Comparison of ENCODE assay signal across 9 cellular contexts in genomic region chr2:64854773-64855237, GRCh38.
A peak's percentile ranks its signal among the peaks of the same experiment; 100 is the strongest.
DNase-seq lines count a peak whose midpoint lies in the region; TF ChIP-seq lines count a peak whose summit lies in the region.
"Had no signal": no experiment of that assay in that cellular context is flagged by ENCODE, and none has a peak within 500 bp of the region (broad histone marks: within the 10 kb centered on the region; RNA-seq: fewer than 3 reads in every experiment).

No MANE protein-coding gene starts in this region.

- H3K36me3 Mint-ChIP-seq in CD4-positive, alpha-beta memory T cell = no peaks in the 10 kb centered on the region
- H3K36me3 Mint-ChIP-seq: type B pancreatic cell had no signal

- peaks cover 4 to 8% of the 10 kb centered on the region in 2 donors for H3K27me3 Mint-ChIP-seq in CD4-positive, alpha-beta memory T cell

- POLR2A ChIA-PET in HEK293 (lab: Yijun Ruan, JAX) = no interaction called here
- POLR2A ChIA-PET in CD4-positive, alpha-beta memory T cell (lab: Charles Lee; ENCODE audit: partially characterized antibody) = no interaction called here

- H3K9me3 ChIP-seq in HEK293 (ENCODE audit: control insufficient read depth, insufficient read depth, low read depth, low read length) = no peaks in the 10 kb centered on the region
- H3K9me3 ChIP-seq in CD4-positive, alpha-beta memory T cell (ENCODE audit: control insufficient read depth in 1 of 2, low read length in 2 of 2) = no peaks in the 10 kb centered on the region

- no peak for TF ChIP-seq CTCF in HEK293 (tag by site-specific recombination; IDR thresholded peaks at IDR 0.05)

- no peak overlapping the region for H3K4me3 ChIP-seq in HEK293 (ENCODE audit: low read depth, low read length)
- H3K4me3 ChIP-seq in skin epidermis = no peak overlapping the region
- no peak overlapping the region for H3K4me3 ChIP-seq in CD4-positive, alpha-beta memory T cell (ENCODE audit: low read length in 2 of 2)

- H3K27me3 ChIP-seq in CD4-positive, alpha-beta memory T cell (ENCODE audit: insufficient read depth, low read length) = no peaks in the 10 kb centered on the region

- no peaks in the 10 kb centered on the region for H3K36me3 ChIP-seq in HEK293 (ENCODE audit: control insufficient read depth in 2 of 2, insufficient read depth in 1 of 2, low read length in 2 of 2)
- H3K36me3 ChIP-seq in CD4-positive, alpha-beta memory T cell (ENCODE audit: insufficient read depth, low read length) = no peaks in the 10 kb centered on the region

- CTCF ChIA-PET in HEK293 (lab: Yijun Ruan, JAX) = interaction anchor here (1.2 kb wide), 1 partner anchor 23 kb away, joined by 4 read pairs; no protein-coding TSS in a partner anchor
- CTCF ChIA-PET in CD4-positive, alpha-beta memory T cell (lab: Charles Lee; ENCODE audit: partially characterized antibody) = no interaction called here

- H3K9me3 Mint-ChIP-seq in CD4-positive, alpha-beta memory T cell = no peaks in the 10 kb centered on the region

- no peak overlapping the region for H3K27ac Mint-ChIP-seq in CD4-positive, alpha-beta memory T cell
- H3K27ac Mint-ChIP-seq: type B pancreatic cell had no signal

- no peak overlapping the region for H3K4me3 Mint-ChIP-seq in CD4-positive, alpha-beta memory T cell
- H3K4me3 Mint-ChIP-seq: type B pancreatic cell had no signal

- H3K27ac ChIP-seq in HEK293 (ENCODE audit: extremely low read depth, low read depth, low read length) (no peak overlapping the region), skin epidermis (peak overlapping the region in 11 of 21 experiments; percentile 5 to 74 (median 54))
- no peak overlapping the region for H3K27ac ChIP-seq in CD4-positive, alpha-beta memory T cell (ENCODE audit: low read depth, low read length)

- DNase-seq in RKO (ENCODE audit: low spot score) (peak; percentile 57), globus pallidus (ENCODE audit: low spot score) (peak; percentile 42), NCI-H2171 treated with DMSO at 0.1 percent for 48 hours (lab: John Stamatoyannopoulos, UW) (no peak), DMS114 treated with DMSO at 0.1 percent for 48 hours (lab: John Stamatoyannopoulos, UW; ENCODE audit: unreplicated experiment) (no peak)
- DNase-seq in CD4-positive, alpha-beta memory T cell = no peak
- DNase-seq: NCI-H1092 had no signal

- H3K4me1 Mint-ChIP-seq in CD4-positive, alpha-beta memory T cell = peaks cover 0 to 2% (median under 1%) of the 10 kb centered on the region in 4 donors

- H3K4me1 ChIP-seq in HEK293 (ENCODE audit: control insufficient read depth, insufficient read depth, low read length) = peaks cover 4% of the 10 kb centered on the region; the same call in 1 of the 2 replicates
- no peaks in the 10 kb centered on the region for H3K4me1 ChIP-seq in CD4-positive, alpha-beta memory T cell (ENCODE audit: insufficient read depth, low read length)

- intact Hi-C loops in CD4-positive, alpha-beta memory T cell (cut with micrococcal nuclease) = no loop called here

TF ChIP-seq in HEK293, 187 proteins besides CTCF, POLR2A, EP300 and RAD21:
- 0 out of 2 replicates have a peak, but pooled peaks have one; percentile 27 for TF ChIP-seq EGR2 (tag by site-specific recombination; IDR thresholded peaks at IDR 0.05; ENCODE audit: low read depth)
- TF ChIP-seq ZNF214 (tag by site-specific recombination; IDR thresholded peaks at IDR 0.05; ENCODE audit: borderline replicate concordance) = no peak
- peak; percentile 49 for TF ChIP-seq ZFHX2 (tag by site-specific recombination; conservative IDR thresholded peaks at IDR 0.05)

Comparison
In these comparisons a context has a peak if more than half of its experiments do, and no peak if none do; other contexts are left out.
1. H3K27ac ChIP-seq: peak in skin epidermis (11 of 21); none in HEK293 (single experiment) and CD4-positive, alpha-beta memory T cell (single experiment).
2. DNase-seq: peak in RKO (single experiment) and globus pallidus (single experiment); none in NCI-H2171 treated with DMSO at 0.1 percent for 48 hours (single experiment), CD4-positive, alpha-beta memory T cell (0 of 5) and DMS114 treated with DMSO at 0.1 percent for 48 hours (single experiment).